21 cellular contexts compared by ENCODE assay signal in genomic region chr12:54624316-54625279, GRCh38. TPM values are rescaled to one million over a fixed set of nuclear protein-coding genes. Genes with fewer than 3 reads are reported as not detected.
DNase-seq lines count a peak whose midpoint lies in the region; ATAC-seq and TF ChIP-seq lines count a peak whose summit lies in the region.
"Had no signal": no experiment of that assay in that cellular context is flagged by ENCODE, and none has a peak within 500 bp of the region (broad histone marks: within the 10 kb centered on the region; RNA-seq: fewer than 3 reads in every experiment).

No MANE protein-coding gene starts in this region.

- H3K79me2 ChIP-seq in GM23338 (replicated peaks; ENCODE audit: insufficient read depth), result no peaks in the 10 kb centered on the region

- H3K9me2 ChIP-seq in GM23338 (ENCODE audit: insufficient read depth), result 0 out of 2 replicates have a peak, but pooled peaks cover 6% of the 10 kb centered on the region

- H3K4me1 ChIP-seq in GM23338 (ENCODE audit: insufficient read depth) (no peaks in the 10 kb centered on the region), upper lobe of left lung (no peaks in the 10 kb centered on the region), body of pancreas (peaks cover 4% of the 10 kb centered on the region)

- H3K27ac ChIP-seq in GM23338 (ENCODE audit: low read depth), result no peak overlapping the region
- peak overlapping the region; percentile 100 for H3K27ac ChIP-seq in SK-N-MC
- no peak overlapping the region for H3K27ac ChIP-seq in upper lobe of left lung
- H3K27ac ChIP-seq in body of pancreas, result no peak overlapping the region

- no peak overlapping the region for H2AFZ ChIP-seq in GM23338

- H3K27me3 ChIP-seq in GM23338 (ENCODE audit: insufficient read depth) (no peaks in the 10 kb centered on the region), upper lobe of left lung (no peaks in the 10 kb centered on the region), body of pancreas (no peaks in the 10 kb centered on the region)

- H4K20me1 ChIP-seq in GM23338 (replicated peaks; ENCODE audit: insufficient read depth), result no peaks in the 10 kb centered on the region

- DNase-seq in GM23338 (ENCODE audit: low spot score) (peak; percentile 9), SK-N-MC (ENCODE audit: low read depth, low spot score) (peak; percentile 98), choroid plexus epithelial cell (ENCODE audit: low read depth) (peak; percentile 52), left lobe of liver (ENCODE audit: low spot score) (no peak), upper lobe of left lung (no peak), body of pancreas (no peak)
- DNase-seq: CD4-positive, alpha-beta T cell; DMS153; GF-D8; HCEC 1CT; KG1; NCI-H1417; NCI-H187 treated with DMSO at 0.1 percent for 48 hours; NCI-H2227 treated with DMSO at 0.1 percent for 48 hours; NCI-H524 treated with DMSO at 0.1 percent for 48 hours; SHP77 had no signal

- H3K4me2 ChIP-seq in GM23338, result no peak overlapping the region

- H3K27ac Mint-ChIP-seq in GM23338, result no peak overlapping the region
- H3K27ac Mint-ChIP-seq: CD4-positive, alpha-beta T cell had no signal

- H3K27me3 Mint-ChIP-seq in GM23338 (ENCODE audit: insufficient read depth, low read depth, poor library complexity), result peaks cover 4% of the 10 kb centered on the region

- TF ChIP-seq POLR2A in upper lobe of left lung (IDR thresholded peaks at IDR 0.05) (no peak), body of pancreas (IDR thresholded peaks at IDR 0.05) (no peak)

- peak overlapping the region; percentile 89 for H3K9ac ChIP-seq in SK-N-MC (ENCODE audit: insufficient read length)

- no peaks in the 10 kb centered on the region for H3K36me3 ChIP-seq in GM23338 (ENCODE audit: insufficient read depth)
- peaks cover 22% of the 10 kb centered on the region for H3K36me3 ChIP-seq in SK-N-MC (ENCODE audit: insufficient read depth, low read length)
- H3K36me3 ChIP-seq in upper lobe of left lung, result no peaks in the 10 kb centered on the region
- H3K36me3 ChIP-seq in body of pancreas (replicated peaks in 1 of 2; ENCODE audit: insufficient read depth in 1 of 2, low read depth in 2 of 2), result no peaks in the 10 kb centered on the region

- peaks cover 17% of the 10 kb centered on the region for H3K36me3 Mint-ChIP-seq in GM23338 (ENCODE audit: low read depth)

- intact Hi-C loops in body of pancreas (cut with DNase I), result no loop called here

- peaks cover 18% of the 10 kb centered on the region; the same call in 1 of the 2 replicates for H3K9me3 ChIP-seq in SK-N-MC (ENCODE audit: low read depth, low read length)
- peaks cover 0 to 11% (median 4%) of the 10 kb centered on the region in 4 donors for H3K9me3 ChIP-seq in upper lobe of left lung
- no peaks in the 10 kb centered on the region for H3K9me3 ChIP-seq in body of pancreas

- no peak for TF ChIP-seq CTCF in GM23338 (conservative IDR thresholded peaks at IDR 0.05; ENCODE audit: low read depth in 2 of 2)
- TF ChIP-seq CTCF in choroid plexus epithelial cell (conservative IDR thresholded peaks at IDR 0.05; ENCODE audit: low read depth, low read length), result no peak
- no peak for TF ChIP-seq CTCF in upper lobe of left lung (IDR thresholded peaks at IDR 0.05)
- no peak for TF ChIP-seq CTCF in body of pancreas (IDR thresholded peaks at IDR 0.05)

- no peak for ATAC-seq in GM23338
- ATAC-seq in left lobe of liver, result peak; percentile 45
- no peak for ATAC-seq in HG02588 (IDR thresholded peaks at IDR 0.05; ENCODE audit: unreplicated experiment)
- no peak for ATAC-seq in upper lobe of left lung (ENCODE audit: low FRiP score in 2 of 2)
- no peak for ATAC-seq in HG03196 (IDR thresholded peaks at IDR 0.05; ENCODE audit: unreplicated experiment)
- ATAC-seq in body of pancreas, result no peak

- H3K4me3 ChIP-seq in GM23338 (no peak overlapping the region), SK-N-MC (peak overlapping the region; percentile 53), choroid plexus epithelial cell (ENCODE audit: low read depth, low read length) (no peak overlapping the region), upper lobe of left lung (no peak overlapping the region), body of pancreas (no peak overlapping the region)

- no peak for TF ChIP-seq EP300 in upper lobe of left lung (IDR thresholded peaks at IDR 0.05)

- H3F3A ChIP-seq in GM23338 (replicated peaks; ENCODE audit: low read depth), result no peaks in the 10 kb centered on the region

- WGBS in upper lobe of left lung, 2 donors, result 31 to 44% methylated on average over 5 of the region's 5 CpGs
- 27 to 36% methylated on average over 5 of the region's 5 CpGs for WGBS in body of pancreas, 2 donors

- peaks cover 27% of the 10 kb centered on the region for H3K9me3 Mint-ChIP-seq in GM23338
- H3K9me3 Mint-ChIP-seq: CD4-positive, alpha-beta T cell had no signal

- no peaks in the 10 kb centered on the region; the same call in 2 of the 3 replicates for H3K4me1 Mint-ChIP-seq in GM23338

- H3K4me3 Mint-ChIP-seq in GM23338, result no peak overlapping the region
- H3K4me3 Mint-ChIP-seq: CD4-positive, alpha-beta T cell had no signal

TF ChIP-seq in GM23338, 12 proteins besides CTCF, POLR2A, EP300 and RAD21 (continues in another document):
- TF ChIP-seq ETS1 (IDR thresholded peaks at IDR 0.05) (no peak), EZH2 (IDR thresholded peaks at IDR 0.05; ENCODE audit: low read depth, unreplicated experiment) (no peak), ZNF331 (CRISPR knock-in tag; IDR thresholded peaks at IDR 0.05; ENCODE audit: low read depth) (no peak), POLR2AphosphoS5 (IDR thresholded peaks at IDR 0.05; ENCODE audit: low read depth) (no peak), STAT1 (IDR thresholded peaks at IDR 0.05; ENCODE audit: unreplicated experiment) (no peak), JUNB (IDR thresholded peaks at IDR 0.05; ENCODE audit: unreplicated experiment) (no peak), EZH2phosphoT487 (IDR thresholded peaks at IDR 0.05; ENCODE audit: unreplicated experiment) (no peak)

RNA-seq across cellular contexts. Expression of gene LACRT, which starts 10.1 kb away (rescaled TPM):
- not detected in 2 replicates for total RNA-seq in GM23338 (2014; rRNA removed; shearing (Covaris generic))
- not detected in 2 replicates for polyA plus RNA-seq in GM23338 (2016; fragmentation: Nextera tagmentation; extraction: Ambion mirVana)
- total RNA-seq in left lobe of liver, result not detected
- not detected for total RNA-seq in upper lobe of left lung
- not detected for total RNA-seq in body of pancreas
- total RNA-seq: CD4-positive, alpha-beta T cell; M059J; RPMI7951 had no signal
- polyA plus RNA-seq: BJ had no signal

RNA-seq across cellular contexts. Expression of gene DCD, which starts 23.6 kb away (rescaled TPM):
- total RNA-seq in GM23338 (2014; rRNA removed; shearing (Covaris generic)), result not detected in 2 replicates
- polyA plus RNA-seq in GM23338 (2016; fragmentation: Nextera tagmentation; extraction: Ambion mirVana), result not detected in 2 replicates
- total RNA-seq in left lobe of liver (not detected), upper lobe of left lung (not detected), body of pancreas (not detected)
- total RNA-seq: CD4-positive, alpha-beta T cell; M059J; RPMI7951 had no signal
- polyA plus RNA-seq: BJ had no signal

RNA-seq across cellular contexts. Expression of gene PPP1R1A, which starts 36.1 kb away (rescaled TPM):
- 7.6 and 8.4 TPM in 2 replicates for total RNA-seq in GM23338 (2014; rRNA removed; shearing (Covaris generic))
- polyA plus RNA-seq in GM23338 (2016; fragmentation: Nextera tagmentation; extraction: Ambion mirVana), result 26.6 and 26.9 TPM in 2 replicates
- 60.9 TPM for total RNA-seq in left lobe of liver
- total RNA-seq in upper lobe of left lung, result under 1 TPM in 4 of 6 donors, not detected in 2; 0.22 to 0.89 (median 0.30) TPM
- 10 to 100 TPM in 1 of 2 donors, 1 to 10 TPM in 1; 3.6 to 51.4 TPM for total RNA-seq in body of pancreas
- total RNA-seq: CD4-positive, alpha-beta T cell; M059J; RPMI7951 had no signal
- polyA plus RNA-seq: BJ had no signal

Comparison
In these comparisons a context has a peak if more than half of its experiments do, and no peak if none do; other contexts are left out.
1. DNase-seq: peak in GM23338 (single experiment), SK-N-MC (single experiment) and choroid plexus epithelial cell (single experiment); none in left lobe of liver (single experiment), upper lobe of left lung (0 of 2) and body of pancreas (0 of 4).